ENCODE assay signal across 29 cellular contexts in the genomic region with DNA sequence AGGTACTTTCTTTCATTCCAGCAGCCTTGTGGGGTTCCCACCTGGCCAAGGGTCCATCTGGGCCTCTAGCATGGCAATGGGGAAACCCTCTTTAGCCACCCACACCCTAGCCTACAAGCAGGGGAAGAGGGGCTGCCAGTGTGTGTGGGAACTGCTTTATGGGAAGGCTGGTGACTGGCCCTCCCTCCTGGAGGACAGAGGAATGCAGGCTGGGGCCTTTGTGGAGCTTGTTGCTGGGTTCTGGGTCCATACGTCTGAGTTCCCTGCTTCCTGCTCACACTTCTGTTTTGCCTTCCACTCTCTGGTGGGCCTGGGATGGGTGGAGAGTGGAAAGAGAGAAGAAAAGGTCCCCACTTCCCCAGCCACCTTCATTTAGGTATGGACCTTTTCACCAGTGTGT. TPM values are rescaled to one million over a fixed set of nuclear protein-coding genes. Genes with fewer than 3 reads are reported as not detected.
"Had no signal": no experiment of that assay in that cellular context is flagged by ENCODE, and none has a peak within 500 bp of the region (broad histone marks: within the 10 kb centered on the region; RNA-seq: fewer than 3 reads in every experiment).

No MANE protein-coding gene starts in this region.

- H3K36me3 Mint-ChIP-seq: mesothelial cell of epicardium, neural progenitor cell had no signal

- H3K9me3 Mint-ChIP-seq: mesothelial cell of epicardium; nephron; neural progenitor cell; stimulated activated naive B cell treated with anti-CD40 and anti-IgM and Interleukin-4, amounts not matched to agents 10 μg/mL and 1 μg/mL and 100 μg/mL, for 72 hours; stimulated activated naive CD8-positive, alpha-beta T cell treated with anti-CD3 and anti-CD28 coated beads, Interleukin-15, Interleukin-2, amounts not matched to agents 100 ng/mL and 50 ng/mL, for 24 hours had no signal

- H3K9me3 ChIP-seq: colonic mucosa, esophagus muscularis mucosa, gastroesophageal sphincter, heart left ventricle, left lung, mucosa of descending colon, prostate gland, right atrium auricular region, sigmoid colon, thoracic aorta, tibial nerve, upper lobe of left lung had no signal

- ATAC-seq: foreskin keratinocyte; gastroesophageal sphincter; heart left ventricle; left cardiac atrium; left lung; mucosa of descending colon; stimulated activated naive B cell treated with anti-CD40 and anti-IgM and Interleukin-4, amounts not matched to agents 10 μg/mL and 1 μg/mL and 100 μg/mL, for 72 hours had no signal

- DNase-seq: colonic mucosa; dermis blood vessel endothelial cell; effector memory CD4-positive, alpha-beta T cell; foreskin keratinocyte; left cardiac atrium; mesenchymal stem cell; naive B cell; nucleus accumbens; sigmoid colon; stimulated activated naive B cell treated with anti-CD40 and anti-IgM and Interleukin-4, amounts not matched to agents 10 μg/mL and 1 μg/mL and 100 μg/mL, for 72 hours; upper lobe of left lung had no signal

- H3K27ac ChIP-seq: colonic mucosa, esophagus muscularis mucosa, foreskin keratinocyte, gastroesophageal sphincter, heart left ventricle, hepatocyte, left lung, neural progenitor cell, prostate gland, right atrium auricular region, sigmoid colon, thoracic aorta, tibial nerve, upper lobe of left lung had no signal

- H3K4me3 ChIP-seq: colonic mucosa, esophagus muscularis mucosa, gastroesophageal sphincter, heart left ventricle, hepatocyte, left lung, mucosa of descending colon, neural progenitor cell, prostate gland, right atrium auricular region, sigmoid colon, thoracic aorta, tibial nerve, upper lobe of left lung had no signal

- H3K36me3 ChIP-seq: colonic mucosa, esophagus muscularis mucosa, gastroesophageal sphincter, heart left ventricle, left lung, neural progenitor cell, prostate gland, right atrium auricular region, sigmoid colon, thoracic aorta, tibial nerve, upper lobe of left lung had no signal

- H3K4me3 Mint-ChIP-seq: mesothelial cell of epicardium; nephron; neural progenitor cell; stimulated activated naive CD8-positive, alpha-beta T cell treated with anti-CD3 and anti-CD28 coated beads, Interleukin-15, Interleukin-2, amounts not matched to agents 100 ng/mL and 50 ng/mL, for 24 hours had no signal

- H3K27ac Mint-ChIP-seq: mesothelial cell of epicardium; nephron; neural progenitor cell; stimulated activated naive B cell treated with anti-CD40 and anti-IgM and Interleukin-4, amounts not matched to agents 10 μg/mL and 1 μg/mL and 100 μg/mL, for 72 hours; stimulated activated naive CD8-positive, alpha-beta T cell treated with anti-CD3 and anti-CD28 coated beads, Interleukin-15, Interleukin-2, amounts not matched to agents 100 ng/mL and 50 ng/mL, for 24 hours had no signal

- FAIRE-seq: endothelial cell of umbilical vein, urothelium cell line had no signal

- H3K9ac ChIP-seq: neural progenitor cell had no signal

- H3K4me2 ChIP-seq: hepatocyte, neural progenitor cell had no signal

- H3K4me1 ChIP-seq: colonic mucosa, esophagus muscularis mucosa, foreskin keratinocyte, gastroesophageal sphincter, left lung, prostate gland, right atrium auricular region, tibial nerve had no signal

- H3K79me2 ChIP-seq: hepatocyte had no signal

- H2AFZ ChIP-seq: hepatocyte, neural progenitor cell had no signal

RNA-seq across cellular contexts. Expression of a gene that starts 14.9 kb away (rescaled TPM):
- total RNA-seq: kidney epithelial cell, left cardiac atrium, lung microvascular endothelial cell, right atrium auricular region, thoracic aorta had no signal
